34 cellular contexts compared by ENCODE assay signal in genomic region chr13:43369319-43369718, GRCh38.
"Had no signal": no experiment of that assay in that cellular context is flagged by ENCODE, and none has a peak within 500 bp of the region (broad histone marks: within the 10 kb centered on the region; RNA-seq: fewer than 3 reads in every experiment).

No MANE protein-coding gene starts in this region.

- H3K27me3 ChIP-seq: adrenal gland, body of pancreas, gastroesophageal sphincter, hepatocyte, vagina had no signal

- H3K27ac Mint-ChIP-seq: activated CD4-positive, alpha-beta memory T cell treated with anti-CD3 and anti-CD28 coated beads, Interleukin-2, amount 10 ng/mL, durations not matched to agents 7 days and 5 days; activated CD4-positive, alpha-beta T cell treated with anti-CD3 and anti-CD28 coated beads, Interleukin-2, amount 10 ng/mL, durations not matched to agents 24 days and 14 days; activated naive CD8-positive, alpha-beta T cell treated with anti-CD3 and anti-CD28 coated beads for 36 hours; activated T-cell treated with anti-CD3 and anti-CD28 coated beads, Interleukin-2, amount 50 U/mL, for 24 hours; stimulated activated naive CD8-positive, alpha-beta T cell treated with anti-CD3 and anti-CD28 coated beads, Interleukin-15, Interleukin-2, amounts not matched to agents 100 ng/mL and 50 ng/mL, for 24 hours had no signal

- H3K4me3 ChIP-seq: adrenal gland, body of pancreas, gastroesophageal sphincter, hepatocyte, left ventricle myocardium inferior, lung, thoracic aorta, vagina had no signal

- H3K4me1 ChIP-seq: parathyroid adenoma had no signal

- H3K36me3 ChIP-seq: adrenal gland, gastroesophageal sphincter, left ventricle myocardium inferior, thoracic aorta, vagina, WERI-Rb-1 had no signal

- H3K4me3 Mint-ChIP-seq: activated CD4-positive, alpha-beta memory T cell treated with anti-CD3 and anti-CD28 coated beads, Interleukin-2, amount 10 ng/mL, durations not matched to agents 7 days and 5 days; activated CD4-positive, alpha-beta T cell treated with anti-CD3 and anti-CD28 coated beads, Interleukin-2, amount 10 ng/mL, durations not matched to agents 24 days and 14 days; activated naive CD8-positive, alpha-beta T cell treated with anti-CD3 and anti-CD28 coated beads for 36 hours; activated T-cell treated with anti-CD3 and anti-CD28 coated beads, Interleukin-2, amount 50 U/mL, for 24 hours; neural crest cell; stimulated activated naive CD8-positive, alpha-beta T cell treated with anti-CD3 and anti-CD28 coated beads, Interleukin-15, Interleukin-2, amounts not matched to agents 100 ng/mL and 50 ng/mL, for 24 hours; type B pancreatic cell had no signal

- H3K27ac ChIP-seq: adrenal gland, body of pancreas, epithelial cell of prostate, left ventricle myocardium inferior, parathyroid adenoma, thoracic aorta, vagina, WERI-Rb-1 had no signal

- H3K9me3 ChIP-seq: adrenal gland, body of pancreas, gastroesophageal sphincter, left ventricle myocardium inferior, thoracic aorta, vagina had no signal

- DNase-seq: activated CD4-positive, alpha-beta memory T cell treated with anti-CD3 and anti-CD28 coated beads, Interleukin-2, amount 10 ng/mL, durations not matched to agents 7 days and 5 days; activated CD8-positive, alpha-beta memory T cell treated with anti-CD3 and anti-CD28 coated beads, Interleukin-2, amount 50 U/mL, for 48 hours; activated naive CD4-positive, alpha-beta T cell treated with Interleukin-2 at 50 U/mL for 16 hours; activated naive CD8-positive, alpha-beta T cell treated with anti-CD3 and anti-CD28 coated beads for 36 hours; activated T-cell treated with anti-CD3 and anti-CD28 coated beads, Interleukin-2, amount 50 U/mL, for 24 hours; adrenal gland; aorta; body of pancreas; dermis blood vessel endothelial cell; effector CD4-positive, alpha-beta T cell; islet precursor cell; left ventricle myocardium inferior; mesendoderm; nucleus accumbens; right cardiac atrium; stimulated activated CD4-positive, alpha-beta T cell treated with anti-CD3 and anti-CD28 coated beads, Interleukin-2, amount 100 ng/mL, for 48 hours; T-cell; T-helper 9 cell; WERI-Rb-1 had no signal

- H3K36me3 Mint-ChIP-seq: T-cell had no signal

- FAIRE-seq: colon, endometrium, TTC549 had no signal

- ATAC-seq: activated CD4-positive, CD25-positive, alpha-beta regulatory T cell treated with anti-CD3 and anti-CD28 coated beads, Interleukin-2, amount 50 U/mL, for 24 hours; body of pancreas; gastroesophageal sphincter; right cardiac atrium; T-cell had no signal

- H3K9me3 Mint-ChIP-seq: activated CD4-positive, alpha-beta memory T cell treated with anti-CD3 and anti-CD28 coated beads, Interleukin-2, amount 10 ng/mL, durations not matched to agents 7 days and 5 days; activated CD4-positive, alpha-beta T cell treated with anti-CD3 and anti-CD28 coated beads, Interleukin-2, amount 10 ng/mL, durations not matched to agents 24 days and 14 days; activated naive CD8-positive, alpha-beta T cell treated with anti-CD3 and anti-CD28 coated beads for 36 hours; activated T-cell treated with anti-CD3 and anti-CD28 coated beads, Interleukin-2, amount 50 U/mL, for 24 hours; neural crest cell; stimulated activated naive CD8-positive, alpha-beta T cell treated with anti-CD3 and anti-CD28 coated beads, Interleukin-15, Interleukin-2, amounts not matched to agents 100 ng/mL and 50 ng/mL, for 24 hours; T-cell had no signal

- H3K27me3 Mint-ChIP-seq: activated naive CD8-positive, alpha-beta T cell treated with anti-CD3 and anti-CD28 coated beads for 36 hours; activated T-cell treated with anti-CD3 and anti-CD28 coated beads, Interleukin-2, amount 50 U/mL, for 24 hours; stimulated activated naive CD8-positive, alpha-beta T cell treated with anti-CD3 and anti-CD28 coated beads, Interleukin-15, Interleukin-2, amounts not matched to agents 100 ng/mL and 50 ng/mL, for 24 hours; type B pancreatic cell had no signal
